In the genomic region with DNA sequence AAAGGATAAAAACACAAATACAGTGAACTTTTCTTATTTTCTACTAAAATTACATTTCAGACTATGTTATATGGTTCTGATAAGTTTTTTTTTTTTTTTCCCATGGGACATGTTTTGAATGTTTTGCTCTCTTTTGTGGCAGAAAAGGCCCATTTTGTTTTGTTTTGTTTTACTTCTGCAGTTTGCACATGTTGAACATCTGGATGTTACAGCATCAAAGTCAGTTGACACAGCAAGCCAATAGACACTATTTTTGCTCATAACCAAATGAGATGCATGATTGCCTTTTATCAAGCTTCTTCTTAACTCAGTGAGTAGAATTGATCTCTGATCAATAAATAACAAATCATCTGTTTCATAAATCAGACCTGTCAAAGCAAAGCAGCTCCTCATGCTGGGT, we compare ENCODE assay signal across 27 cellular contexts.
DNase-seq lines count a peak whose midpoint lies in the region; ATAC-seq and TF ChIP-seq lines count a peak whose summit lies in the region.
"Had no signal": no experiment of that assay in that cellular context is flagged by ENCODE, and none has a peak within 500 bp of the region (broad histone marks: within the 10 kb centered on the region; RNA-seq: fewer than 3 reads in every experiment).

No MANE protein-coding gene starts in this region.

- DNase-seq in HEK293T (ENCODE audit: extremely low spot score) = no peak
- DNase-seq in cardiac fibroblast (ENCODE audit: low read depth in 2 of 2) = peak; percentile 8 to 16
- peak; percentile 29 for DNase-seq in fibroblast of peridontal ligament (ENCODE audit: extremely low read depth)
- no peak for DNase-seq in upper lobe of right lung
- DNase-seq in COLO829 (ENCODE audit: low spot score) = no peak
- DNase-seq in brain microvascular endothelial cell = no peak
- DNase-seq: AML-193; CD8-positive, alpha-beta T cell; DMS 273 treated with DMSO at 0.1 percent for 48 hours; DMS79; EL; GDM1; Kasumi-1; NCI-H1105; NCI-H1436 treated with DMSO at 0.1 percent for 48 hours; NCI-H1930; NCI-H2107; NCI-H524; NCI-H774; SIG-M5 had no signal

- intact Hi-C loops in upper lobe of right lung (cut with DNase I) = no loop called here

- no peaks in the 10 kb centered on the region for H3K27me3 ChIP-seq in upper lobe of right lung
- no peaks in the 10 kb centered on the region for H3K27me3 ChIP-seq in brain microvascular endothelial cell (replicated peaks)

- POLR2A ChIA-PET in HEK293T (lab: Yijun Ruan, JAX) = no interaction called here

- peaks cover 6% of the 10 kb centered on the region for H3K4me1 ChIP-seq in upper lobe of right lung
- H3K4me1 ChIP-seq: A549 had no signal

- TF ChIP-seq CTCF in cardiac fibroblast (IDR thresholded peaks at IDR 0.05; ENCODE audit: low read depth, low read length) = no peak
- TF ChIP-seq CTCF in upper lobe of right lung (IDR thresholded peaks at IDR 0.05) = no peak
- no peak for TF ChIP-seq CTCF in brain microvascular endothelial cell (IDR thresholded peaks at IDR 0.05; ENCODE audit: low read depth, low read length, missing control alignments)

- H3K36me3 ChIP-seq in upper lobe of right lung = no peaks in the 10 kb centered on the region
- H3K36me3 ChIP-seq in brain microvascular endothelial cell (replicated peaks) = no peaks in the 10 kb centered on the region

- in situ Hi-C loops in brain microvascular endothelial cell (cut with HindIII; ENCODE audit: low pct_ligation_motif_present, low sequenced_read_pairs) = no loop called here

- ATAC-seq in upper lobe of right lung = no peak
- ATAC-seq in HG03342 (IDR thresholded peaks at IDR 0.05; ENCODE audit: unreplicated experiment) = no peak
- ATAC-seq: A549; CD8-positive, alpha-beta T cell; GM12878; HCT116; K562 had no signal

- H3K27ac ChIP-seq in upper lobe of right lung (peak overlapping the region; percentile 27), brain microvascular endothelial cell (no peak overlapping the region)
- H3K27ac ChIP-seq: A549, C4-2B, SK-N-MC had no signal

- CTCF ChIA-PET in HEK293T (lab: Yijun Ruan, JAX) = no interaction called here

- no peaks in the 10 kb centered on the region for H3K9me3 ChIP-seq in upper lobe of right lung
- H3K9me3 ChIP-seq: A549 had no signal

- no peak overlapping the region for H3K4me3 ChIP-seq in cardiac fibroblast (replicated peaks in 1 of 2; ENCODE audit: low read depth in 2 of 2, low read length in 2 of 2)
- H3K4me3 ChIP-seq in upper lobe of right lung = no peak overlapping the region
- no peak overlapping the region for H3K4me3 ChIP-seq in brain microvascular endothelial cell (ENCODE audit: low read depth, low read length)
- H3K4me3 ChIP-seq: A549, GM12878, K562, SK-N-MC had no signal

TF ChIP-seq in HEK293T, 16 proteins besides CTCF, POLR2A, EP300 and RAD21:
- TF ChIP-seq FOXK2 (IDR thresholded peaks at IDR 0.05) = no peak
- TF ChIP-seq, protein P1, sequence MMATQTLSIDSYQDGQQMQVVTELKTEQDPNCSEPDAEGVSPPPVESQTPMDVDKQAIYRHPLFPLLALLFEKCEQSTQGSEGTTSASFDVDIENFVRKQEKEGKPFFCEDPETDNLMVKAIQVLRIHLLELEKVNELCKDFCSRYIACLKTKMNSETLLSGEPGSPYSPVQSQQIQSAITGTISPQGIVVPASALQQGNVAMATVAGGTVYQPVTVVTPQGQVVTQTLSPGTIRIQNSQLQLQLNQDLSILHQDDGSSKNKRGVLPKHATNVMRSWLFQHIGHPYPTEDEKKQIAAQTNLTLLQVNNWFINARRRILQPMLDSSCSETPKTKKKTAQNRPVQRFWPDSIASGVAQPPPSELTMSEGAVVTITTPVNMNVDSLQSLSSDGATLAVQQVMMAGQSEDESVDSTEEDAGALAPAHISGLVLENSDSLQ (IDR thresholded peaks at IDR 0.05) = 0 out of 2 replicates have a peak, but pooled peaks have one; percentile 15

Comparison
In these comparisons a context has a peak if more than half of its experiments do, and no peak if none do; other contexts are left out.
1. DNase-seq: peak in cardiac fibroblast (2 of 2) and fibroblast of peridontal ligament (single experiment); none in HEK293T (single experiment), upper lobe of right lung (single experiment), COLO829 (single experiment) and brain microvascular endothelial cell (single experiment).